In the genomic region with DNA sequence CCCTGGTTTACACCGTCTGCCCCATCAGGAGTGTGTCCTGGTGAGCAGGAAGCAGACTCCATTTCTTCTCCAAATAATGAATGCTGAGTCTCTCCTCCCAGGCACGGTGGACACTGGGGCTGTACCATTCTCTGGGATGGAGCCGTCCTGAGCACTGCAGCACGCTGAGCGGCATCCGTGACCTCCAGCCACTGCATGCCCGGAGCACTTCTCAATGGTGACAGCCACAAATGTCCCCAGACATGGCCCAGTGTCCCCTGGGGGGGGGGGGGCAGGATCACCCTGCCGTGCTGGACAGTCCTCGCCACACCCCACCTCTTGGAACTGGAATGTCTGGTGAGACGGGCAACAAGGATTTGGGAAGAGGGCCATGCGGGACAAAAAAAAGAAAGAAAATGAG, we compare ENCODE assay signal across 17 cellular contexts. TPM values are rescaled to one million over a fixed set of nuclear protein-coding genes. Genes with fewer than 3 reads are reported as not detected.
DNase-seq lines count a peak whose midpoint lies in the region; ATAC-seq and TF ChIP-seq lines count a peak whose summit lies in the region.
"Had no signal": no experiment of that assay in that cellular context is flagged by ENCODE, and none has a peak within 500 bp of the region (broad histone marks: within the 10 kb centered on the region; RNA-seq: fewer than 3 reads in every experiment).

No MANE protein-coding gene starts in this region.

- no peak for TF ChIP-seq CTCF in MM.1S (IDR thresholded peaks at IDR 0.05; ENCODE audit: low read length)
- no peak for TF ChIP-seq CTCF in dorsolateral prefrontal cortex (IDR thresholded peaks at IDR 0.05 in 54 of 56, conservative IDR thresholded peaks at IDR 0.05 in 2 of 56; ENCODE audit: low read depth in 1 of 56, partially characterized antibody in 56 of 56)
- TF ChIP-seq CTCF in right atrium auricular region (IDR thresholded peaks at IDR 0.05), result no peak
- TF ChIP-seq CTCF in GM20000 (IDR thresholded peaks at IDR 0.05; ENCODE audit: extremely low read depth, missing control alignments), result no peak
- TF ChIP-seq CTCF in tibial nerve (IDR thresholded peaks at IDR 0.05), result no peak

- H3K9me2 ChIP-seq in MM.1S (replicated peaks; ENCODE audit: insufficient read depth, low read length), result no peaks in the 10 kb centered on the region
- H3K9me2 ChIP-seq: SK-N-SH had no signal

- peak overlapping the region in 1 of 2 donors; percentile 50 for H3K4me3 Mint-ChIP-seq in stimulated activated naive B cell treated with anti-CD40 and anti-IgM and Interleukin-4, amounts not matched to agents 10 μg/mL and 1 μg/mL and 100 μg/mL, for 72 hours
- H3K4me3 Mint-ChIP-seq: CD14-positive monocyte had no signal

- H3K4me1 Mint-ChIP-seq in stimulated activated naive B cell treated with anti-CD40 and anti-IgM and Interleukin-4, amounts not matched to agents 10 μg/mL and 1 μg/mL and 100 μg/mL, for 72 hours, result peaks cover 40 to 56% of the 10 kb centered on the region in 2 donors
- H3K4me1 Mint-ChIP-seq: CD14-positive monocyte had no signal

- no peak for DNase-seq in MM.1S
- DNase-seq in dorsolateral prefrontal cortex, result peak in 2 of 10 donors; percentile 37 to 42
- DNase-seq in right atrium auricular region (ENCODE audit: low spot score), result no peak
- DNase-seq in stimulated activated naive B cell treated with anti-CD40 and anti-IgM and Interleukin-4, amounts not matched to agents 10 μg/mL and 1 μg/mL and 100 μg/mL, for 72 hours, result no peak
- DNase-seq in GM20000 (ENCODE audit: low spot score), result no peak
- DNase-seq in tibial nerve (ENCODE audit: low spot score in 2 of 2), result no peak
- DNase-seq in NCI-H146 (lab: John Stamatoyannopoulos, UW), result no peak
- DNase-seq: COR-L47, HCEC 1CT, NCI-H1092 treated with DMSO at 0.1 percent for 48 hours, NCI-H1694 treated with DMSO at 0.1 percent for 48 hours, NCI-H69, SK-N-SH had no signal

- intact Hi-C loops in dorsolateral prefrontal cortex (cut with DNase I), result no loop called here

- no peak overlapping the region for H3K4me3 ChIP-seq in MM.1S (ENCODE audit: low read length)
- peak overlapping the region in 3 of 59 donors; percentile 3 to 25 (median 4) for H3K4me3 ChIP-seq in dorsolateral prefrontal cortex
- no peak overlapping the region for H3K4me3 ChIP-seq in right atrium auricular region
- H3K4me3 ChIP-seq in tibial nerve, result no peak overlapping the region

- H3K9me3 ChIP-seq in MM.1S (replicated peaks; ENCODE audit: insufficient read depth, low read length) (no peaks in the 10 kb centered on the region), right atrium auricular region (peaks cover 0 to 4% of the 10 kb centered on the region in 2 donors), tibial nerve (peaks cover 0 to 17% (median 0%) of the 10 kb centered on the region in 4 donors)
- H3K9me3 ChIP-seq: SK-N-SH had no signal

- ATAC-seq in stimulated activated naive B cell treated with anti-CD40 and anti-IgM and Interleukin-4, amounts not matched to agents 10 μg/mL and 1 μg/mL and 100 μg/mL, for 72 hours (replicated peaks), result no peak
- no peak for ATAC-seq in HG03457 (IDR thresholded peaks at IDR 0.05; ENCODE audit: unreplicated experiment)

- peak overlapping the region; percentile 97 for H3K27ac Mint-ChIP-seq in stimulated activated naive B cell treated with anti-CD40 and anti-IgM and Interleukin-4, amounts not matched to agents 10 μg/mL and 1 μg/mL and 100 μg/mL, for 72 hours
- H3K27ac Mint-ChIP-seq: CD14-positive monocyte had no signal

- no peaks in the 10 kb centered on the region for H3K36me3 ChIP-seq in MM.1S (replicated peaks; ENCODE audit: insufficient read depth, low read length)
- no peaks in the 10 kb centered on the region for H3K36me3 ChIP-seq in right atrium auricular region
- H3K36me3 ChIP-seq in tibial nerve, result no peaks in the 10 kb centered on the region

- TF ChIP-seq EP300 in tibial nerve (IDR thresholded peaks at IDR 0.05), result no peak

- H3K27ac ChIP-seq in MM.1S (ENCODE audit: low read length) (peak overlapping the region; percentile 91), dorsolateral prefrontal cortex (peak overlapping the region; percentile 21 to 93 (median 86)), right atrium auricular region (peak overlapping the region; percentile 85 to 91), tibial nerve (no peak overlapping the region)

- no peak overlapping the region for H2AFZ ChIP-seq in MM.1S (ENCODE audit: low read length)

- no peaks in the 10 kb centered on the region for H3K27me3 Mint-ChIP-seq in stimulated activated naive B cell treated with anti-CD40 and anti-IgM and Interleukin-4, amounts not matched to agents 10 μg/mL and 1 μg/mL and 100 μg/mL, for 72 hours

- H3K9ac ChIP-seq in MM.1S (ENCODE audit: low read length), result peak overlapping the region; percentile 71
- H3K9ac ChIP-seq: SK-N-SH had no signal

- 77% methylated on average over 7 of the region's 11 CpGs for WGBS in tibial nerve, 2 donors

- H4K20me1 ChIP-seq in MM.1S (ENCODE audit: insufficient read depth, low read length), result no peaks in the 10 kb centered on the region

- peaks cover 9% of the 10 kb centered on the region; the same call in 1 of the 2 replicates for H3F3A ChIP-seq in MM.1S (ENCODE audit: insufficient read depth, low read length)

- H3K79me2 ChIP-seq in MM.1S (ENCODE audit: low read length), result 0 out of 2 replicates have a peak, but pooled peaks cover 4% of the 10 kb centered on the region

- peaks cover 18 to 31% of the 10 kb centered on the region in 2 donors for H3K36me3 Mint-ChIP-seq in stimulated activated naive B cell treated with anti-CD40 and anti-IgM and Interleukin-4, amounts not matched to agents 10 μg/mL and 1 μg/mL and 100 μg/mL, for 72 hours

- H3K4me2 ChIP-seq in MM.1S (ENCODE audit: low read depth, low read length), result no peak overlapping the region
- H3K4me2 ChIP-seq: SK-N-SH had no signal

- H3K27me3 ChIP-seq in MM.1S (replicated peaks; ENCODE audit: insufficient read depth, low read length) (no peaks in the 10 kb centered on the region), dorsolateral prefrontal cortex (no peaks in the 10 kb centered on the region), right atrium auricular region (no peaks in the 10 kb centered on the region), tibial nerve (no peaks in the 10 kb centered on the region)

- peaks cover 17% of the 10 kb centered on the region for H3K4me1 ChIP-seq in MM.1S (ENCODE audit: low read length)
- H3K4me1 ChIP-seq in right atrium auricular region, result peaks cover 0 to 14% of the 10 kb centered on the region in 2 donors
- no peaks in the 10 kb centered on the region for H3K4me1 ChIP-seq in tibial nerve

- H3K9me3 Mint-ChIP-seq in stimulated activated naive B cell treated with anti-CD40 and anti-IgM and Interleukin-4, amounts not matched to agents 10 μg/mL and 1 μg/mL and 100 μg/mL, for 72 hours, result peaks cover 0 to 2% of the 10 kb centered on the region in 2 donors

- TF ChIP-seq POLR2A in tibial nerve (IDR thresholded peaks at IDR 0.05), result no peak

RNA-seq across cellular contexts. Expression of gene GNG7, which starts 37.4 kb away (rescaled TPM):
- total RNA-seq in dorsolateral prefrontal cortex (100 to 1,000 TPM in 55 of 120 experiments, 10 to 100 TPM in 65; 71.9 to 184 (median 98.1) TPM), right atrium auricular region (10 to 100 TPM; 18.0 to 22.8 TPM), tibial nerve (1 to 10 TPM; 2.6 to 5.3 (median 3.5) TPM)
- total RNA-seq: HT1080, M059J had no signal

RNA-seq across cellular contexts. Expression of gene DIRAS1, which starts 56.1 kb away (rescaled TPM):
- total RNA-seq in dorsolateral prefrontal cortex, result 100 to 1,000 TPM in 107 of 120 experiments, 10 to 100 TPM in 13; 43.9 to 237 (median 155) TPM
- total RNA-seq in right atrium auricular region, result 10 to 100 TPM; 36.5 to 58.0 TPM
- total RNA-seq in tibial nerve, result under 1 TPM in 3 of 4 donors, not detected in 1; 0.59 to 0.90 (median 0.87) TPM
- total RNA-seq: HT1080 had no signal

Comparison
In these comparisons a context has a peak if more than half of its experiments do, and no peak if none do; other contexts are left out.
1. H3K27ac ChIP-seq: peak in MM.1S (single experiment), dorsolateral prefrontal cortex (59 of 59) and right atrium auricular region (2 of 2); none in tibial nerve (0 of 4).
2. RNA of gene DIRAS1, which starts 56.1 kb away (total RNA-seq): 43.9 to 237 TPM in dorsolateral prefrontal cortex and 36.5 to 58.0 TPM in right atrium auricular region; 0.59 to 0.90 TPM in tibial nerve; every median in the first group is over 10 times any median in the second.